ENCODE assay signal across 8 cellular contexts in the genomic region with DNA sequence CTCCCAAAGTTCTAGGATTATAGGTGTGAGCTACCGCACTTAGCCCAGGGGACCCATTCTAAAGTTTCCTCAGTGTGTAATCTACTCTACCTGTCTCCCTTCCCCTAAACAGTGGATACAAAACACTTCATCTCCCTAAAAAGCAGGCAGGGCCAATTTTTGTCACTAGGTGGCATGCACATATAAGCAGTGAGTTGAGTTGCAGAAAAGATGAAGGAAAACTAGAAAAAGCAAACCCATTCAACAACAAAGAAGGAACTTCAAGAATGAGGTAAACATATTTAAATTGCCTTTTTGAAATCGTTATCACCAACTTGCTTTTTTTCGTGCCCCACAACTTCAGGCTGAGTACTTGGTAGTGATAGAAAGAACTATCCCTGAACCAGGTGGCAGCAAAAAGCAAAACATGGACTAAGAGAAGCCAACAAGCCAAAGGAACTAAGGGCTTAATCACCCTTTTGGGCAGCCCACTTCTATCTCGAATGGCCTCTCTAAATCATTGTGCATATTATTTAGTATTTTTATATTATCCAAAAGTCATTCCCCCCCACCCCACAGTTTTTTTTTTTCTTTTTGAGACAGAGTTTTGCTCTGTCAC. TPM values are rescaled to one million over a fixed set of nuclear protein-coding genes. Genes with fewer than 3 reads are reported as not detected.
A peak's percentile ranks its signal among the peaks of the same experiment; 100 is the strongest.
DNase-seq lines count a peak whose midpoint lies in the region; ATAC-seq, FAIRE-seq and TF ChIP-seq lines count a peak whose summit lies in the region.

No MANE protein-coding gene starts in this region.

- FAIRE-seq in HTR-8/SVneo (lab: Jason Lieb, UNC), result no peak

- H3K27me3 ChIP-seq in testis, result no peaks in the 10 kb centered on the region

- no peaks in the 10 kb centered on the region for H3K79me2 ChIP-seq in OCI-LY7 (ENCODE audit: insufficient read depth, low read depth, low read length)

- WGBS in testis, 2 donors, result 44 to 50% methylated on average over 4 of the region's 4 CpGs

- DNase-seq in AML-193 (lab: John Stamatoyannopoulos, UW) (peak; percentile 67 to 75), GM12864 (ENCODE audit: low read depth) (no peak), HTR-8/SVneo (ENCODE audit: insufficient read length, low spot score) (peak; percentile 60), OCI-LY7 (ENCODE audit: low spot score) (peak; percentile 74), kidney glomerular epithelial cell (lab: John Stamatoyannopoulos, UW) (peak; percentile 12), testis (peak; percentile 78)

- no peaks in the 10 kb centered on the region for H3K27me3 Mint-ChIP-seq in brain

- no TSS peak for BruUV-seq in OCI-LY7 (replicated peaks; lab: Mats Ljungman, UMichigan)

- CTCF ChIA-PET in OCI-LY7 (lab: Charles Lee; ENCODE audit: unreplicated experiment), result no interaction called here

- no peaks in the 10 kb centered on the region for H3K4me1 ChIP-seq in OCI-LY7 (ENCODE audit: insufficient read depth, low read length, poor library complexity, severe bottlenecking)
- peaks cover 4% of the 10 kb centered on the region for H3K4me1 ChIP-seq in testis

- H3K27ac Mint-ChIP-seq in brain, result no peak overlapping the region

- no peak for ATAC-seq in GM21737 (IDR thresholded peaks at IDR 0.05; ENCODE audit: unreplicated experiment)

- intact Hi-C loops in OCI-LY7 (cut with micrococcal nuclease; ENCODE audit: unreplicated experiment) (loop anchor here (1.0 kb wide), 2 partner anchors 117 to 196 kb away; no protein-coding TSS in a partner anchor), testis (cut with DNase I; ENCODE audit: low total_unique reads) (no loop called here)

- no peaks in the 10 kb centered on the region for H3K4me1 Mint-ChIP-seq in brain

- H3K36me3 ChIP-seq in OCI-LY7 (ENCODE audit: insufficient read depth, low read length), result no peaks in the 10 kb centered on the region
- H3K36me3 ChIP-seq in testis (ENCODE audit: low read depth, missing control alignments), result no peaks in the 10 kb centered on the region

- no peak overlapping the region for H3K27ac ChIP-seq in OCI-LY7 (ENCODE audit: low read depth, low read length, poor library complexity, severe bottlenecking)
- H3K27ac ChIP-seq in testis, result no peak overlapping the region

- H3K9me3 ChIP-seq in OCI-LY7 (ENCODE audit: low read length) (no peaks in the 10 kb centered on the region), testis (no peaks in the 10 kb centered on the region)

- no peaks in the 10 kb centered on the region for H4K20me1 ChIP-seq in OCI-LY7 (ENCODE audit: insufficient read depth, low read length)

- TF ChIP-seq POLR2A in testis (IDR thresholded peaks at IDR 0.05), result no peak

- peaks cover 0 to 2% (median under 1%) of the 10 kb centered on the region in 5 experiments for H3K9me3 Mint-ChIP-seq in brain

- H3K4me2 ChIP-seq in OCI-LY7 (ENCODE audit: low read length), result no peak overlapping the region

- no peak overlapping the region for H2AFZ ChIP-seq in OCI-LY7 (ENCODE audit: low read length)

- no peak overlapping the region for H3K4me3 ChIP-seq in GM12864 (ENCODE audit: low read depth, low read length)
- H3K4me3 ChIP-seq in OCI-LY7 (ENCODE audit: low read depth, low read length, poor library complexity, severe bottlenecking), result no peak overlapping the region
- no peak overlapping the region for H3K4me3 ChIP-seq in testis

- no peak overlapping the region for H3K4me3 Mint-ChIP-seq in brain

- H3K9me2 ChIP-seq in OCI-LY7 (ENCODE audit: insufficient read depth, low read length), result no peaks in the 10 kb centered on the region

- no peaks in the 10 kb centered on the region for H3K36me3 Mint-ChIP-seq in brain

- POLR2A ChIA-PET in OCI-LY7 (lab: Charles Lee), result interaction anchor here (0.7 kb wide), 1 partner anchor 19 kb away, joined by 3 read pairs; no protein-coding TSS in a partner anchor

- TF ChIP-seq CTCF in GM12864 (IDR thresholded peaks at IDR 0.05; ENCODE audit: low read depth, low read length, missing control alignments) (peak; percentile 74), OCI-LY7 (conservative IDR thresholded peaks at IDR 0.05; ENCODE audit: low read length) (peak; percentile 92), brain (conservative IDR thresholded peaks at IDR 0.05) (peak; percentile 72 to 75), testis (IDR thresholded peaks at IDR 0.05) (peak; percentile 47 to 57 (median 53))

RNA-seq across cellular contexts. Expression of a gene that starts 19.7 kb away (rescaled TPM):
- total RNA-seq in OCI-LY7 (2014; rRNA removed; shearing (Covaris generic)), result 22.5 and 36.0 TPM in 2 replicates
- total RNA-seq in OCI-LY7 (2022), result 27.7 and 32.1 TPM in 2 replicates
- polyA plus RNA-seq in brain (ENCODE audit: insufficient read depth, low read depth, low replicate concordance), result 90.9 TPM
- 100 to 1,000 TPM; 188 to 201 TPM for total RNA-seq in testis
- polyA plus RNA-seq in testis (ENCODE audit: insufficient read depth, low read depth, low replicate concordance), result 144 TPM

RNA-seq across cellular contexts. Expression of a gene that starts 50.7 kb away (rescaled TPM):
- total RNA-seq in OCI-LY7 (2014; rRNA removed; shearing (Covaris generic)), result 22.9 and 23.7 TPM in 2 replicates
- 44.5 and 49.5 TPM in 2 replicates for total RNA-seq in OCI-LY7 (2022)
- 96.3 TPM for polyA plus RNA-seq in brain (ENCODE audit: insufficient read depth, low read depth, low replicate concordance)
- 100 to 1,000 TPM in 1 of 2 donors, 10 to 100 TPM in 1; 97.5 to 114 TPM for total RNA-seq in testis
- 195 TPM for polyA plus RNA-seq in testis (ENCODE audit: insufficient read depth, low read depth, low replicate concordance)

Comparison
In these comparisons a context has a peak if more than half of its experiments do, and no peak if none do; other contexts are left out.
1. RNA of a gene that starts 19.7 kb away (total RNA-seq): 188 to 201 TPM in testis; 22.5 to 36.0 TPM in OCI-LY7; every median in the first group is over 4 times any median in the second.
2. Peak in every context shown above with its lines, with median percentiles within 50 percentile points of each other: CTCF ChIP-seq.